In the genomic region with DNA sequence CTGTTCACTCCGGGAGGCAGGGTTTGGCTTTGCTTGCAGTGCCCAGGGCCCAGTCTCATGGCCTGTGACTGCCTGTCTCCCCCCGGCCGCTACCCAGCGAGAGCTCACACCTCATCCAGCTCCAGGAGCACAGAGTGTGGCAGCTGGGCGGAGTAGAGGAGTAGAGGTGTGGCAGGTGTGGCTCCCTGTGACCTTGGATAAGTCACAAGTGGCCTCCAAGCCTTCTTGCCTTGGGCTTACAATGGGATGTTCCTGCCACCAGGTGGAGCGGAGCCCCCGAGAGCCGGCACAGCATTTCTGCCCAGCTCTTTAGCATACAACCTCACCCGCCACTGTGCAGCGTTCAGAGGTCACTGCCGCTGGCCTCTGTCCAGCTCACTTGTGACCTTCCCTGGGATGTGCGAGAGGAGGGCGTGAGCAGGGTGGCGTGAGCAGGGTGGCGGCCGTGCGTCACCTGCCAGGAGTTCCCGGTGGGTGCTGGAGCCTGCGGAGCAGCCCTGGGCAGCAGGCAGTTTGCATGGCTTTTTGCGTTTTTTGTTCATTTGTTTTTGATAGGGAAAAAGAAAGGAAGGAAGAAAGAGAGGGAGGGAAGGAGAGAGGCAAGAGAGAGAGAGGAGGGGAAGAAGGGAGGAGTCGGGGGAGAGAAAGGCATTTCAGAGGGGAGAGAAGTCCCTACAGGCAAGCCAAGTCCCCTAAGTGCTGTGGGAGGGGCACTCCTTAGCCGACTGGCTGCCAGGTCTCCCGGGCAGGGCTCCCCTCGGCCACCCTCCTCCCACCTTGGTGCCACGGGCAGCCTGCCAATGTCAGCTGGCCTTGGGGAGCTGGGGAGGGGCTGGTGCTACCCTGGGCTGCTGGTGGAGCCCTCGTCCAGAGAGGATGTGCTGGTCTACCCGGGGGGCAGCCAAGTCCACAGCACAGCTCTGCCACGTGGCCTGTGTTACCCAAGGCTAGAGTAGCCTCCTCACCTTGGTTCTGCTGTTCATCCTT, we compare ENCODE assay signal across 1 cellular context.
A peak's percentile ranks its signal among the peaks of the same experiment; 100 is the strongest.
TF ChIP-seq lines count a peak whose summit lies in the region.

No MANE protein-coding gene starts in this region.

TF ChIP-seq in HepG2, 621 proteins besides CTCF, POLR2A, EP300 and RAD21 (continued from another document and continues in another):
- TF ChIP-seq, protein P1, sequence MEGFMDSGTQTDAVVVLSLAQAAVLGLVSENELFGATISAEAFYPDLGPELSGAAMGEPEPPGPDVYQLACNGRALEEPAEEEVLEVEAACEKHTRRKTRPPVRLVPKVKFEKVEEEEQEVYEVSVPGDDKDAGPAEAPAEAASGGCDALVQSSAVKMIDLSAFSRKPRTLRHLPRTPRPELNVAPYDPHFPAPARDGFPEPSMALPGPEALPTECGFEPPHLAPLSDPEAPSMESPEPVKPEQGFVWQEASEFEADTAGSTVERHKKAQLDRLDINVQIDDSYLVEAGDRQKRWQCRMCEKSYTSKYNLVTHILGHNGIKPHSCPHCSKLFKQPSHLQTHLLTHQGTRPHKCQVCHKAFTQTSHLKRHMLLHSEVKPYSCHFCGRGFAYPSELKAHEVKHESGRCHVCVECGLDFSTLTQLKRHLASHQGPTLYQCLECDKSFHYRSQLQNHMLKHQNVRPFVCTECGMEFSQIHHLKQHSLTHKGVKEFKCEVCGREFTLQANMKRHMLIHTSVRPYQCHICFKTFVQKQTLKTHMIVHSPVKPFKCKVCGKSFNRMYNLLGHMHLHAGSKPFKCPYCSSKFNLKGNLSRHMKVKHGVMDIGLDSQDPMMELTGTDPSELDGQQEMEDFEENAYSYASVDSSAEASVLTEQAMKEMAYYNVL (CRISPR knock-in tag; IDR thresholded peaks at IDR 0.05; ENCODE audit: borderline replicate concordance) = peak; percentile 92
- TF ChIP-seq SRSF4 (IDR thresholded peaks at IDR 0.05; ENCODE audit: low read depth, low read length, poor library complexity, severe bottlenecking) (no peak), SMC3 (IDR thresholded peaks at IDR 0.05; ENCODE audit: low read length) (peak; percentile 75), ZNF441 (CRISPR knock-in tag; IDR thresholded peaks at IDR 0.05; ENCODE audit: borderline replicate concordance) (peak; percentile 51; the same call in 1 of the 2 replicates), ELF3 (CRISPR knock-in tag; IDR thresholded peaks at IDR 0.05) (peak; percentile 72), MATR3 (CRISPR knock-in tag; IDR thresholded peaks at IDR 0.05) (no peak), E2F1 (CRISPR knock-in tag; IDR thresholded peaks at IDR 0.05) (peak; percentile 19; the same call in 1 of the 2 replicates), ZNF816 (CRISPR knock-in tag; IDR thresholded peaks at IDR 0.05; ENCODE audit: borderline replicate concordance) (no peak), MTERF4 (CRISPR knock-in tag; IDR thresholded peaks at IDR 0.05) (no peak), NR2F6 (IDR thresholded peaks at IDR 0.05) (peak; percentile 89), NR2F6 (CRISPR knock-in tag; IDR thresholded peaks at IDR 0.05) (peak; percentile 97), ZNF614 (CRISPR knock-in tag; IDR thresholded peaks at IDR 0.05; ENCODE audit: borderline replicate concordance) (peak; percentile 72; the same call in 1 of the 2 replicates), ZNF337 (CRISPR knock-in tag; IDR thresholded peaks at IDR 0.05; ENCODE audit: borderline replicate concordance, low read depth) (no peak), ZNF101 (CRISPR knock-in tag; IDR thresholded peaks at IDR 0.05; ENCODE audit: borderline replicate concordance, low read depth) (no peak), ZNF543 (CRISPR knock-in tag; IDR thresholded peaks at IDR 0.05) (0 out of 2 replicates have a peak, but pooled peaks have one; percentile 58), MTF2 (CRISPR knock-in tag; IDR thresholded peaks at IDR 0.05; ENCODE audit: borderline replicate concordance) (no peak; the same call in 1 of the 2 replicates), FOXK2 (IDR thresholded peaks at IDR 0.05) (no peak), NFKB2 (CRISPR knock-in tag; IDR thresholded peaks at IDR 0.05; ENCODE audit: borderline replicate concordance) (no peak), AKAP8 (CRISPR knock-in tag; IDR thresholded peaks at IDR 0.05) (no peak), ZNF12 (CRISPR knock-in tag; IDR thresholded peaks at IDR 0.05) (no peak), MEIS1 (CRISPR knock-in tag; IDR thresholded peaks at IDR 0.05; ENCODE audit: borderline replicate concordance) (peak; percentile 90), POGZ (CRISPR knock-in tag; IDR thresholded peaks at IDR 0.05) (peak; percentile 77), ZFP36 (IDR thresholded peaks at IDR 0.05; ENCODE audit: borderline replicate concordance, low read depth, low read length, partially characterized antibody) (no peak), IRF2 (CRISPR knock-in tag; IDR thresholded peaks at IDR 0.05) (no peak), ZBTB44 (CRISPR knock-in tag; IDR thresholded peaks at IDR 0.05) (no peak), MTA3 (CRISPR knock-in tag; IDR thresholded peaks at IDR 0.05) (no peak), NR3C1 (CRISPR knock-in tag; IDR thresholded peaks at IDR 0.05) (no peak), PHF21A (CRISPR knock-in tag; IDR thresholded peaks at IDR 0.05) (peak; percentile 88), ZFP1 (CRISPR knock-in tag; IDR thresholded peaks at IDR 0.05) (0 out of 2 replicates have a peak, but pooled peaks have one; percentile 54), ZNF230 (CRISPR knock-in tag; IDR thresholded peaks at IDR 0.05) (no peak), ONECUT2 (CRISPR knock-in tag; IDR thresholded peaks at IDR 0.05) (no peak), TGIF2 (CRISPR knock-in tag; IDR thresholded peaks at IDR 0.05) (peak; percentile 39; the same call in 1 of the 2 replicates), ATRX (CRISPR knock-in tag; IDR thresholded peaks at IDR 0.05; ENCODE audit: borderline replicate concordance) (no peak), ZNF33A (CRISPR knock-in tag; IDR thresholded peaks at IDR 0.05; ENCODE audit: borderline replicate concordance) (no peak), ZEB1 (IDR thresholded peaks at IDR 0.05; ENCODE audit: insufficient replicate concordance, low read depth) (no peak), KDM2A (CRISPR knock-in tag; IDR thresholded peaks at IDR 0.05; ENCODE audit: borderline replicate concordance, low read depth) (no peak), RFX3 (CRISPR knock-in tag; IDR thresholded peaks at IDR 0.05) (no peak)
- TF ChIP-seq, protein P2, sequence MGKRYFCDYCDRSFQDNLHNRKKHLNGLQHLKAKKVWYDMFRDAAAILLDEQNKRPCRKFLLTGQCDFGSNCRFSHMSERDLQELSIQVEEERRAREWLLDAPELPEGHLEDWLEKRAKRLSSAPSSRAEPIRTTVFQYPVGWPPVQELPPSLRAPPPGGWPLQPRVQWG (CRISPR knock-in tag; IDR thresholded peaks at IDR 0.05; ENCODE audit: borderline replicate concordance, low read depth) = no peak
- TF ChIP-seq, protein P3, sequence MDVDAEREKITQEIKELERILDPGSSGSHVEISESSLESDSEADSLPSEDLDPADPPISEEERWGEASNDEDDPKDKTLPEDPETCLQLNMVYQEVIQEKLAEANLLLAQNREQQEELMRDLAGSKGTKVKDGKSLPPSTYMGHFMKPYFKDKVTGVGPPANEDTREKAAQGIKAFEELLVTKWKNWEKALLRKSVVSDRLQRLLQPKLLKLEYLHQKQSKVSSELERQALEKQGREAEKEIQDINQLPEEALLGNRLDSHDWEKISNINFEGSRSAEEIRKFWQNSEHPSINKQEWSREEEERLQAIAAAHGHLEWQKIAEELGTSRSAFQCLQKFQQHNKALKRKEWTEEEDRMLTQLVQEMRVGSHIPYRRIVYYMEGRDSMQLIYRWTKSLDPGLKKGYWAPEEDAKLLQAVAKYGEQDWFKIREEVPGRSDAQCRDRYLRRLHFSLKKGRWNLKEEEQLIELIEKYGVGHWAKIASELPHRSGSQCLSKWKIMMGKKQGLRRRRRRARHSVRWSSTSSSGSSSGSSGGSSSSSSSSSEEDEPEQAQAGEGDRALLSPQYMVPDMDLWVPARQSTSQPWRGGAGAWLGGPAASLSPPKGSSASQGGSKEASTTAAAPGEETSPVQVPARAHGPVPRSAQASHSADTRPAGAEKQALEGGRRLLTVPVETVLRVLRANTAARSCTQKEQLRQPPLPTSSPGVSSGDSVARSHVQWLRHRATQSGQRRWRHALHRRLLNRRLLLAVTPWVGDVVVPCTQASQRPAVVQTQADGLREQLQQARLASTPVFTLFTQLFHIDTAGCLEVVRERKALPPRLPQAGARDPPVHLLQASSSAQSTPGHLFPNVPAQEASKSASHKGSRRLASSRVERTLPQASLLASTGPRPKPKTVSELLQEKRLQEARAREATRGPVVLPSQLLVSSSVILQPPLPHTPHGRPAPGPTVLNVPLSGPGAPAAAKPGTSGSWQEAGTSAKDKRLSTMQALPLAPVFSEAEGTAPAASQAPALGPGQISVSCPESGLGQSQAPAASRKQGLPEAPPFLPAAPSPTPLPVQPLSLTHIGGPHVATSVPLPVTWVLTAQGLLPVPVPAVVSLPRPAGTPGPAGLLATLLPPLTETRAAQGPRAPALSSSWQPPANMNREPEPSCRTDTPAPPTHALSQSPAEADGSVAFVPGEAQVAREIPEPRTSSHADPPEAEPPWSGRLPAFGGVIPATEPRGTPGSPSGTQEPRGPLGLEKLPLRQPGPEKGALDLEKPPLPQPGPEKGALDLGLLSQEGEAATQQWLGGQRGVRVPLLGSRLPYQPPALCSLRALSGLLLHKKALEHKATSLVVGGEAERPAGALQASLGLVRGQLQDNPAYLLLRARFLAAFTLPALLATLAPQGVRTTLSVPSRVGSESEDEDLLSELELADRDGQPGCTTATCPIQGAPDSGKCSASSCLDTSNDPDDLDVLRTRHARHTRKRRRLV (CRISPR knock-in tag; IDR thresholded peaks at IDR 0.05) = 0 out of 2 replicates have a peak, but pooled peaks have one; percentile 41
- TF ChIP-seq, protein P4, sequence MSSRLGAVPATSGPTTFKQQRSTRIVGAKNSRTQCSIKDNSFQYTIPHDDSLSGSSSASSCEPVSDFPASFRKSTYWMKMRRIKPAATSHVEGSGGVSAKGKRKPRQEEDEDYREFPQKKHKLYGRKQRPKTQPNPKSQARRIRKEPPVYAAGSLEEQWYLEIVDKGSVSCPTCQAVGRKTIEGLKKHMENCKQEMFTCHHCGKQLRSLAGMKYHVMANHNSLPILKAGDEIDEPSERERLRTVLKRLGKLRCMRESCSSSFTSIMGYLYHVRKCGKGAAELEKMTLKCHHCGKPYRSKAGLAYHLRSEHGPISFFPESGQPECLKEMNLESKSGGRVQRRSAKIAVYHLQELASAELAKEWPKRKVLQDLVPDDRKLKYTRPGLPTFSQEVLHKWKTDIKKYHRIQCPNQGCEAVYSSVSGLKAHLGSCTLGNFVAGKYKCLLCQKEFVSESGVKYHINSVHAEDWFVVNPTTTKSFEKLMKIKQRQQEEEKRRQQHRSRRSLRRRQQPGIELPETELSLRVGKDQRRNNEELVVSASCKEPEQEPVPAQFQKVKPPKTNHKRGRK (CRISPR knock-in tag; IDR thresholded peaks at IDR 0.05) = 0 out of 2 replicates have a peak, but pooled peaks have one; percentile 33
- TF ChIP-seq, protein P5, sequence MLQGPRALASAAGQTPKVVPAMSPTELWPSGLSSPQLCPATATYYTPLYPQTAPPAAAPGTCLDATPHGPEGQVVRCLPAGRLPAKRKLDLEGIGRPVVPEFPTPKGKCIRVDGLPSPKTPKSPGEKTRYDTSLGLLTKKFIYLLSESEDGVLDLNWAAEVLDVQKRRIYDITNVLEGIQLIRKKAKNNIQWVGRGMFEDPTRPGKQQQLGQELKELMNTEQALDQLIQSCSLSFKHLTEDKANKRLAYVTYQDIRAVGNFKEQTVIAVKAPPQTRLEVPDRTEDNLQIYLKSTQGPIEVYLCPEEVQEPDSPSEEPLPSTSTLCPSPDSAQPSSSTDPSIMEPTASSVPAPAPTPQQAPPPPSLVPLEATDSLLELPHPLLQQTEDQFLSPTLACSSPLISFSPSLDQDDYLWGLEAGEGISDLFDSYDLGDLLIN (CRISPR knock-in tag; IDR thresholded peaks at IDR 0.05; ENCODE audit: borderline replicate concordance) = no peak
- TF ChIP-seq, protein P6, sequence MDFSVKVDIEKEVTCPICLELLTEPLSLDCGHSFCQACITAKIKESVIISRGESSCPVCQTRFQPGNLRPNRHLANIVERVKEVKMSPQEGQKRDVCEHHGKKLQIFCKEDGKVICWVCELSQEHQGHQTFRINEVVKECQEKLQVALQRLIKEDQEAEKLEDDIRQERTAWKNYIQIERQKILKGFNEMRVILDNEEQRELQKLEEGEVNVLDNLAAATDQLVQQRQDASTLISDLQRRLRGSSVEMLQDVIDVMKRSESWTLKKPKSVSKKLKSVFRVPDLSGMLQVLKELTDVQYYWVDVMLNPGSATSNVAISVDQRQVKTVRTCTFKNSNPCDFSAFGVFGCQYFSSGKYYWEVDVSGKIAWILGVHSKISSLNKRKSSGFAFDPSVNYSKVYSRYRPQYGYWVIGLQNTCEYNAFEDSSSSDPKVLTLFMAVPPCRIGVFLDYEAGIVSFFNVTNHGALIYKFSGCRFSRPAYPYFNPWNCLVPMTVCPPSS (IDR thresholded peaks at IDR 0.05) = no peak
- TF ChIP-seq, protein P7, sequence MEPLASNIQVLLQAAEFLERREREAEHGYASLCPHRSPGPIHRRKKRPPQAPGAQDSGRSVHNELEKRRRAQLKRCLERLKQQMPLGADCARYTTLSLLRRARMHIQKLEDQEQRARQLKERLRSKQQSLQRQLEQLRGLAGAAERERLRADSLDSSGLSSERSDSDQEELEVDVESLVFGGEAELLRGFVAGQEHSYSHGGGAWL (CRISPR knock-in tag; IDR thresholded peaks at IDR 0.05) = no peak
